ENCODE assay signal across 2 cellular contexts in the genomic region with DNA sequence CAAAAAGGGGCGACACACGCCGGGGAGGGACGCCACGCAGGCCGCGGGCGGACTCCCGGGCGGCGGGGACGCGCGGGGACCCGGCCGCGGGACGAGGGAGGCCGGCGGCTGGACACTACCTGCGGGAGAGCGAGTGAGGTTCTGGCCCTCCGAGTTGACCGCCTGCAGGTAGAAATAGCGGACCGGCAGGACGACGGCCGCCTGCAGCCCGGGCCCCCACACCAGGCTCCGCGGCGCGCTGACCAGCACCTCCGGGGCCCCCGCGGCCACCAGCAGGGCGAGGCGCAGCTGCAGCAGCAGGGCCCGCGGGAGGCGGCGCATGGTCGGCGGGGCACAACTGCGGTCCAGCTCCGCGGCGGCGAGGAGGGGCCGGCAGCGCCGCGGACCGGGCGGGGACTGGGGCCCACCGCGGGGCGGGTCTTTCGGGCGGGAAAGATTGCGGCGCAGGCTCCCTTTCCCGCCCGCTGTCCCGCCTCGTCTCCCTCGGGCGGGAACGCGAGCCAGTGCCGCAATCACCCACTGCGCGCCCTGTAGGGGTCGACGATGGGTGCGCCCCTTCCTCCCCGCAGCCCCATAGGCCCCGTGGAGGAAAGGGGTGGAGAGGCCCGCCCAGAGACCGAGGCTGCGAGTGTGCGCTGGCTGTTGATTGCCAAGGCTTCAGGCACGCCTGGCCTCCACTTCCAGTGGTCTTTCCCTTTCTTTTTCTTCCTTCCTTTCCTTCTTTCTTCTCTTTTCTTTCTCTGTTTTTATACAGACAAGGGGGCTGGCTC.
TF ChIP-seq lines count a peak whose summit lies in the region.

TSS of gene POGLUT3 (minus strand) at position 339 of the 770 bp plus-strand sequence. CDS start at position 321, 18 bp downstream.

TF ChIP-seq in HEK293, 187 proteins besides CTCF, POLR2A, EP300 and RAD21 (continued from another document and continues in another):
- TF ChIP-seq, protein P1, sequence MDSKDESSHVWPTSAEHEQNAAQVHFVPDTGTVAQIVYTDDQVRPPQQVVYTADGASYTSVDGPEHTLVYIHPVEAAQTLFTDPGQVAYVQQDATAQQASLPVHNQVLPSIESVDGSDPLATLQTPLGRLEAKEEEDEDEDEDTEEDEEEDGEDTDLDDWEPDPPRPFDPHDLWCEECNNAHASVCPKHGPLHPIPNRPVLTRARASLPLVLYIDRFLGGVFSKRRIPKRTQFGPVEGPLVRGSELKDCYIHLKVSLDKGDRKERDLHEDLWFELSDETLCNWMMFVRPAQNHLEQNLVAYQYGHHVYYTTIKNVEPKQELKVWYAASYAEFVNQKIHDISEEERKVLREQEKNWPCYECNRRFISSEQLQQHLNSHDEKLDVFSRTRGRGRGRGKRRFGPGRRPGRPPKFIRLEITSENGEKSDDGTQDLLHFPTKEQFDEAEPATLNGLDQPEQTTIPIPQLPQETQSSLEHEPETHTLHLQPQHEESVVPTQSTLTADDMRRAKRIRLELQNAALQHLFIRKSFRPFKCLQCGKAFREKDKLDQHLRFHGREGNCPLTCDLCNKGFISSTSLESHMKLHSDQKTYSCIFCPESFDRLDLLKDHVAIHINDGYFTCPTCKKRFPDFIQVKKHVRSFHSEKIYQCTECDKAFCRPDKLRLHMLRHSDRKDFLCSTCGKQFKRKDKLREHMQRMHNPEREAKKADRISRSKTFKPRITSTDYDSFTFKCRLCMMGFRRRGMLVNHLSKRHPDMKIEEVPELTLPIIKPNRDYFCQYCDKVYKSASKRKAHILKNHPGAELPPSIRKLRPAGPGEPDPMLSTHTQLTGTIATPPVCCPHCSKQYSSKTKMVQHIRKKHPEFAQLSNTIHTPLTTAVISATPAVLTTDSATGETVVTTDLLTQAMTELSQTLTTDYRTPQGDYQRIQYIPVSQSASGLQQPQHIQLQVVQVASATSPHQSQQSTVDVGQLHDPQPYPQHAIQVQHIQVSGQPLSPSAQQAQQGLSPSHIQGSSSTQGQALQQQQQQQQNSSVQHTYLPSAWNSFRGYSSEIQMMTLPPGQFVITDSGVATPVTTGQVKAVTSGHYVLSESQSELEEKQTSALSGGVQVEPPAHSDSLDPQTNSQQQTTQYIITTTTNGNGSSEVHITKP (tag by site-specific recombination; IDR thresholded peaks at IDR 0.05): peak; percentile 87
- no peak for TF ChIP-seq ZNF785 (tag by site-specific recombination; IDR thresholded peaks at IDR 0.05)
- TF ChIP-seq, protein P2, sequence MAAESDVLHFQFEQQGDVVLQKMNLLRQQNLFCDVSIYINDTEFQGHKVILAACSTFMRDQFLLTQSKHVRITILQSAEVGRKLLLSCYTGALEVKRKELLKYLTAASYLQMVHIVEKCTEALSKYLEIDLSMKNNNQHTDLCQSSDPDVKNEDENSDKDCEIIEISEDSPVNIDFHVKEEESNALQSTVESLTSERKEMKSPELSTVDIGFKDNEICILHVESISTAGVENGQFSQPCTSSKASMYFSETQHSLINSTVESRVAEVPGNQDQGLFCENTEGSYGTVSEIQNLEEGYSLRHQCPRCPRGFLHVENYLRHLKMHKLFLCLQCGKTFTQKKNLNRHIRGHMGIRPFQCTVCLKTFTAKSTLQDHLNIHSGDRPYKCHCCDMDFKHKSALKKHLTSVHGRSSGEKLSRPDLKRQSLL (tag by site-specific recombination; IDR thresholded peaks at IDR 0.05): peak; percentile 22; the same call in 1 of the 2 replicates
- TF ChIP-seq ZNF596 (tag by site-specific recombination; IDR thresholded peaks at IDR 0.05): 0 out of 2 replicates have a peak, but pooled peaks have one; percentile 10
- peak; percentile 98 for TF ChIP-seq ZNF423 (tag by site-specific recombination; IDR thresholded peaks at IDR 0.05)
- TF ChIP-seq ZBTB7A (tag by site-specific recombination; IDR thresholded peaks at IDR 0.05; ENCODE audit: low read depth): no peak
- TF ChIP-seq KLF7 (tag by site-specific recombination; IDR thresholded peaks at IDR 0.05; ENCODE audit: borderline replicate concordance): peak; percentile 58; the same call in 1 of the 2 replicates
- peak; percentile 38; the same call in 1 of the 2 replicates for TF ChIP-seq PRDM1 (tag by site-specific recombination; IDR thresholded peaks at IDR 0.05)
- peak; percentile 81 for TF ChIP-seq GLIS2 (tag by site-specific recombination; IDR thresholded peaks at IDR 0.05)
- no peak; the same call in 1 of the 2 replicates for TF ChIP-seq ZFHX2 (tag by site-specific recombination; conservative IDR thresholded peaks at IDR 0.05)
- TF ChIP-seq, protein P3, sequence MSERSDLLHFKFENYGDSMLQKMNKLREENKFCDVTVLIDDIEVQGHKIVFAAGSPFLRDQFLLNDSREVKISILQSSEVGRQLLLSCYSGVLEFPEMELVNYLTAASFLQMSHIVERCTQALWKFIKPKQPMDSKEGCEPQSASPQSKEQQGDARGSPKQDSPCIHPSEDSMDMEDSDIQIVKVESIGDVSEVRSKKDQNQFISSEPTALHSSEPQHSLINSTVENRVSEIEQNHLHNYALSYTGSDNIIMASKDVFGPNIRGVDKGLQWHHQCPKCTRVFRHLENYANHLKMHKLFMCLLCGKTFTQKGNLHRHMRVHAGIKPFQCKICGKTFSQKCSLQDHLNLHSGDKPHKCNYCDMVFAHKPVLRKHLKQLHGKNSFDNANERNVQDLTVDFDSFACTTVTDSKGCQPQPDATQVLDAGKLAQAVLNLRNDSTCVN (tag by site-specific recombination; optimal IDR thresholded peaks at IDR 0.05): peak; percentile 75
- TF ChIP-seq HOXC10 (CRISPR knock-in tag; IDR thresholded peaks at IDR 0.05): no peak
- TF ChIP-seq ZNF341 (tag by site-specific recombination; IDR thresholded peaks at IDR 0.05; ENCODE audit: low read depth): peak; percentile 74
- TF ChIP-seq ZNF704 (tag by site-specific recombination; IDR thresholded peaks at IDR 0.05): no peak
- TF ChIP-seq ZEB2 (tag by site-specific recombination; IDR thresholded peaks at IDR 0.05): peak; percentile 69; the same call in 1 of the 2 replicates
- TF ChIP-seq ZNF311 (tag by site-specific recombination; IDR thresholded peaks at IDR 0.05; ENCODE audit: borderline replicate concordance): no peak
- TF ChIP-seq KLF9 (tag by site-specific recombination; IDR thresholded peaks at IDR 0.05; ENCODE audit: low read depth): peak; percentile 50; the same call in 1 of the 2 replicates
- TF ChIP-seq ZNF777 (tag by site-specific recombination; IDR thresholded peaks at IDR 0.05; ENCODE audit: borderline replicate concordance): 0 out of 2 replicates have a peak, but pooled peaks have one; percentile 46

TF ChIP-seq in K562, 482 proteins besides CTCF, POLR2A, EP300 and RAD21 (continued from another document and continues in another):
- TF ChIP-seq CHD7 (IDR thresholded peaks at IDR 0.05; ENCODE audit: low read depth, low read length): no peak
- no peak for TF ChIP-seq SP2 (IDR thresholded peaks at IDR 0.05; ENCODE audit: extremely low read depth, low read depth, low read length, poor library complexity, severe bottlenecking)
- no peak for TF ChIP-seq ATF7 (IDR thresholded peaks at IDR 0.05)
- TF ChIP-seq PTRF (tag; IDR thresholded peaks at IDR 0.05): no peak
- no peak for TF ChIP-seq CLOCK (CRISPR knock-in tag; IDR thresholded peaks at IDR 0.05; ENCODE audit: borderline replicate concordance)
- TF ChIP-seq, protein P4, sequence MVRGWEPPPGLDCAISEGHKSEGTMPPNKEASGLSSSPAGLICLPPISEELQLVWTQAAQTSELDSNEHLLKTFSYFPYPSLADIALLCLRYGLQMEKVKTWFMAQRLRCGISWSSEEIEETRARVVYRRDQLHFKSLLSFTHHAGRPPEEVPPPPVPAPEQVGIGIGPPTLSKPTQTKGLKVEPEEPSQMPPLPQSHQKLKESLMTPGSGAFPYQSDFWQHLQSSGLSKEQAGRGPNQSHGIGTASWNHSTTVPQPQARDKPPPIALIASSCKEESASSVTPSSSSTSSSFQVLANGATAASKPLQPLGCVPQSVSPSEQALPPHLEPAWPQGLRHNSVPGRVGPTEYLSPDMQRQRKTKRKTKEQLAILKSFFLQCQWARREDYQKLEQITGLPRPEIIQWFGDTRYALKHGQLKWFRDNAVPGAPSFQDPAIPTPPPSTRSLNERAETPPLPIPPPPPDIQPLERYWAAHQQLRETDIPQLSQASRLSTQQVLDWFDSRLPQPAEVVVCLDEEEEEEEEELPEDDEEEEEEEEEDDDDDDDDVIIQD (CRISPR knock-in tag; IDR thresholded peaks at IDR 0.05): no peak
- no peak for TF ChIP-seq TFAM (CRISPR knock-in tag; conservative IDR thresholded peaks at IDR 0.05)
- no peak for TF ChIP-seq ZNF695 (CRISPR knock-in tag; IDR thresholded peaks at IDR 0.05)
- TF ChIP-seq PURB (CRISPR knock-in tag; IDR thresholded peaks at IDR 0.05; ENCODE audit: low read depth): no peak
- TF ChIP-seq MCM3 (IDR thresholded peaks at IDR 0.05): no peak
- TF ChIP-seq COPS2 (conservative IDR thresholded peaks at IDR 0.05): no peak
- TF ChIP-seq MYNN (IDR thresholded peaks at IDR 0.05): no peak
- TF ChIP-seq MYNN (CRISPR knock-in tag; IDR thresholded peaks at IDR 0.05): no peak
- TF ChIP-seq SIRT6 (IDR thresholded peaks at IDR 0.05; ENCODE audit: low read depth, low read length): no peak
- TF ChIP-seq ZNF146 (CRISPR knock-in tag; IDR thresholded peaks at IDR 0.05; ENCODE audit: unreplicated experiment): no peak
- no peak for TF ChIP-seq ZNF444 (CRISPR knock-in tag; IDR thresholded peaks at IDR 0.05)
- peak; percentile 93 for TF ChIP-seq ZC3H4 (CRISPR knock-in tag; IDR thresholded peaks at IDR 0.05; ENCODE audit: borderline replicate concordance)
- TF ChIP-seq CBX1 (IDR thresholded peaks at IDR 0.05; ENCODE audit: low read depth): peak; percentile 77; the same call in 1 of the 2 replicates
